ENCODE assay signal across 25 cellular contexts in genomic region chr1:243500506-243500905, GRCh38.
"Had no signal": no experiment of that assay in that cellular context is flagged by ENCODE, and none has a peak within 500 bp of the region (broad histone marks: within the 10 kb centered on the region; RNA-seq: fewer than 3 reads in every experiment).

No MANE protein-coding gene starts in this region.

- DNase-seq: activated CD4-positive, alpha-beta T cell treated with anti-CD3 and anti-CD28 coated beads for 36 hours; activated CD4-positive, CD25-positive, alpha-beta regulatory T cell; activated CD8-positive, alpha-beta memory T cell treated with anti-CD3 and anti-CD28 coated beads for 24 hours; activated effector memory CD4-positive, alpha-beta T cell treated with anti-CD3 and anti-CD28 coated beads, Interleukin-2, amount 50 U/mL, for 16 hours; activated naive CD4-positive, alpha-beta T cell treated with anti-CD3 and anti-CD28 coated beads for 36 hours; activated naive CD8-positive, alpha-beta T cell treated with anti-CD3 and anti-CD28 coated beads for 36 hours; aorta; effector memory CD8-positive, alpha-beta T cell; heart right ventricle; kidney glomerular epithelial cell; left lung; lower lobe of right lung; mesendoderm; natural killer cell; posterior cingulate gyrus; right cardiac atrium; stimulated activated CD4-positive, alpha-beta T cell treated with anti-CD3 and anti-CD28 coated beads, Interleukin-12 subunit alpha, Interleukin-12 subunit beta, amount 100 ng/mL, for 4 hours; stimulated activated CD4-positive, alpha-beta T cell treated with anti-CD3 and anti-CD28 coated beads, Interleukin-4, amount 100 ng/mL, for 1 hour; stimulated activated naive CD8-positive, alpha-beta T cell treated with anti-CD3 and anti-CD28 coated beads, Interleukin-15, Interleukin-2, amounts not matched to agents 100 U/mL and 50 U/mL, for 24 hours; T-helper 2 cell; testis; transverse colon had no signal

- ATAC-seq: activated CD4-positive, alpha-beta T cell treated with anti-CD3 and anti-CD28 coated beads for 36 hours; effector memory CD8-positive, alpha-beta T cell; left lung; lower lobe of right lung; natural killer cell; stimulated activated naive CD8-positive, alpha-beta T cell treated with anti-CD3 and anti-CD28 coated beads, Interleukin-15, Interleukin-2, amounts not matched to agents 100 U/mL and 50 U/mL, for 24 hours had no signal

- H3K27ac ChIP-seq: adrenal gland, coronary artery, heart right ventricle, left lung, lower lobe of right lung, neural progenitor cell, testis, transverse colon had no signal
